ENCODE assay signal across 22 cellular contexts in the genomic region with DNA sequence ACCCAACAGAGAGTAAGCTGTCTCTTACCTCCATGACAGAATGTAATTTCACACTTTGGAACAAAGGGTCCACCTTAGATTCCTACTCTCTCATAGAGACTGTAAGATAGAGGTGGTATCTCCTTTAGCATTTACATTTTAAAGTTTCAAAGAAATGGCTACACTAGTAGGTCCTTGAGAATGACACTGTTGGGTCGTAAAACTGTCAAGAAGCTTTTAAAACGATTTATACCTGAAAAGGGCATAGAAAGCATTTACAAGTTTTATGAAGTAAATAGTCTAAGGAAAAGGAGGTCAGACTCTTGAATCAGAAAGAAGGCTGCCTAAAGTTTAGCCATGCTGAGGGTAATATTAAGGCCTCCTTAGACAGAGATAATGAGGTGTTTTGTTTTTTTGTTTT.
"Had no signal": no experiment of that assay in that cellular context is flagged by ENCODE, and none has a peak within 500 bp of the region (broad histone marks: within the 10 kb centered on the region; RNA-seq: fewer than 3 reads in every experiment).

No MANE protein-coding gene starts in this region.

- H3K4me2 ChIP-seq: hepatocyte, smooth muscle cell had no signal

- H3K27ac ChIP-seq: colonic mucosa, esophagus muscularis mucosa, foreskin keratinocyte, gastroesophageal sphincter, heart left ventricle, hepatocyte, prostate gland, right atrium auricular region, stomach, thyroid gland, vagina had no signal

- H3K36me3 ChIP-seq: colonic mucosa, esophagus muscularis mucosa, gastroesophageal sphincter, heart left ventricle, prostate gland, right atrium auricular region, stomach, thyroid gland, vagina had no signal

- FAIRE-seq: endothelial cell of umbilical vein had no signal

- H3K27me3 ChIP-seq: colonic mucosa, esophagus muscularis mucosa, foreskin keratinocyte, gastroesophageal sphincter, heart left ventricle, hepatocyte, right atrium auricular region, stomach, thyroid gland, vagina had no signal

- H3K79me2 ChIP-seq: hepatocyte had no signal

- H3K9me3 ChIP-seq: colonic mucosa, esophagus muscularis mucosa, gastroesophageal sphincter, prostate gland, right atrium auricular region, stomach, thyroid gland, vagina had no signal

- H3K4me1 ChIP-seq: colonic mucosa, esophagus muscularis mucosa, foreskin keratinocyte, gastroesophageal sphincter, heart left ventricle, prostate gland, right atrium auricular region, stomach, thyroid gland, vagina had no signal

- DNase-seq: colonic mucosa; effector memory CD4-positive, alpha-beta T cell; foreskin keratinocyte; heart left ventricle; left colon; natural killer cell; stimulated activated CD4-positive, alpha-beta T cell treated with anti-CD3 and anti-CD28 coated beads, Interleukin-12 subunit alpha, Interleukin-12 subunit beta, amount 100 ng/mL, for 4 hours; stimulated activated CD4-positive, alpha-beta T cell treated with anti-CD3 and anti-CD28 coated beads, Interleukin-1b, Interleukin-23, amount 100 ng/mL, for 48 hours; stimulated activated CD4-positive, alpha-beta T cell treated with anti-CD3 and anti-CD28 coated beads, Interleukin-4, amount 100 ng/mL, for 1 hour; stimulated activated naive CD4-positive, alpha-beta T cell treated with Interleukin-2 at 50 U/mL for 16 hours; stomach; thyroid gland; trophoblast cell had no signal

- H2AFZ ChIP-seq: hepatocyte had no signal

- H3K4me3 ChIP-seq: colonic mucosa, esophagus muscularis mucosa, gastroesophageal sphincter, heart left ventricle, hepatocyte, lung, prostate gland, right atrium auricular region, smooth muscle cell, stomach, thyroid gland, vagina had no signal
